In the genomic region with DNA sequence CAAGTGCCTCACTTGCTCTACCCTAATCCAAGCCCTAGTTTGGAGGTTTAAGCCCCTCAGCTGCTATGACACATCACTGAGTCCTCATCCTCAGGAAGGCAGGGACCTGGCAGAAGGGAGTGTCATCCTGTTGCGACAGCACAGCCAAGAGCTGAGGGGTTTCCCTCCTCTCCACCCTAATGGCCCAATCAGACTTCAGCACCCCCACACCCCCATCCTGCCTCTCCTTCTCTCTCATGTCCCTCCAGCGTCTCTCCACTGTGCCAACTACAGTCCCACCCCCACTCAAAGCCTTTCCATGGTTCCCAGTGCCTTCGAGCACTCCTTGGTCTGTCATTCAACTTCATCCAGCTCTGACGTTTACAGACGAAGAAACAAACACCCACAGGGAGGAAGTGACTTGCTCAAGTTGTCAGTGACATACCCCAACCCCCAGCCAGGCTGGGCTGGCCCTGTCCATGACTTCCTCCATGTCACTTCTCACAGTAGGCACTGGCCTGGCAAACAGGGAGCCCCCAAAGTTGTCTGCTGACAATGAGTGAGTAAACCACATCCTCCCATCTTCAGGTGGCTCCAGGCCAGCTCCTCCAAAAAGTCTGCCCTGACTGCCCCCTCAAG, we compare ENCODE assay signal across 1 cellular context.
A peak's percentile ranks its signal among the peaks of the same experiment; 100 is the strongest.
TF ChIP-seq lines count a peak whose summit lies in the region.

No MANE protein-coding gene starts in this region.

TF ChIP-seq in HEK293, 187 proteins besides CTCF, POLR2A, EP300 and RAD21 (continued from another document):
- no peak for TF ChIP-seq ZNF423 (tag by site-specific recombination; IDR thresholded peaks at IDR 0.05)
- TF ChIP-seq, protein P1, sequence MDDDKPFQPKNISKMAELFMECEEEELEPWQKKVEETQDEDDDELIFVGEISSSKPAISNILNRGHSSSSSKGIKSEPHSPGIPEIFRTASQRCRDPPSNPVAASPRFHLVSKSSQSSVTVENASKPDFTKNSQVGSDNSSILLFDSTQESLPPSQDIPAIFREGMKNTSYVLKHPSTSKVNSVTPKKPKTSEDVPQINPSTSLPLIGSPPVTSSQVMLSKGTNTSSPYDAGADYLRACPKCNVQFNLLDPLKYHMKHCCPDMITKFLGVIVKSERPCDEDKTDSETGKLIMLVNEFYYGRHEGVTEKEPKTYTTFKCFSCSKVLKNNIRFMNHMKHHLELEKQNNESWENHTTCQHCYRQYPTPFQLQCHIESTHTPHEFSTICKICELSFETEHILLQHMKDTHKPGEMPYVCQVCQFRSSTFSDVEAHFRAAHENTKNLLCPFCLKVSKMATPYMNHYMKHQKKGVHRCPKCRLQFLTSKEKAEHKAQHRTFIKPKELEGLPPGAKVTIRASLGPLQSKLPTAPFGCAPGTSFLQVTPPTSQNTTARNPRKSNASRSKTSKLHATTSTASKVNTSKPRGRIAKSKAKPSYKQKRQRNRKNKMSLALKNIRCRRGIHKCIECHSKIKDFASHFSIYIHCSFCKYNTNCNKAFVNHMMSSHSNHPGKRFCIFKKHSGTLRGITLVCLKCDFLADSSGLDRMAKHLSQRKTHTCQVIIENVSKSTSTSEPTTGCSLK (tag by site-specific recombination; IDR thresholded peaks at IDR 0.05), result no peak
- TF ChIP-seq, protein P2, sequence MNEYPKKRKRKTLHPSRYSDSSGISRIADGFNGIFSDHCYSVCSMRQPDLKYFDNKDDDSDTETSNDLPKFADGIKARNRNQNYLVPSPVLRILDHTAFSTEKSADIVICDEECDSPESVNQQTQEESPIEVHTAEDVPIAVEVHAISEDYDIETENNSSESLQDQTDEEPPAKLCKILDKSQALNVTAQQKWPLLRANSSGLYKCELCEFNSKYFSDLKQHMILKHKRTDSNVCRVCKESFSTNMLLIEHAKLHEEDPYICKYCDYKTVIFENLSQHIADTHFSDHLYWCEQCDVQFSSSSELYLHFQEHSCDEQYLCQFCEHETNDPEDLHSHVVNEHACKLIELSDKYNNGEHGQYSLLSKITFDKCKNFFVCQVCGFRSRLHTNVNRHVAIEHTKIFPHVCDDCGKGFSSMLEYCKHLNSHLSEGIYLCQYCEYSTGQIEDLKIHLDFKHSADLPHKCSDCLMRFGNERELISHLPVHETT (tag by site-specific recombination; IDR thresholded peaks at IDR 0.05), result no peak
- TF ChIP-seq ZSCAN23 (tag by site-specific recombination; IDR thresholded peaks at IDR 0.05), result no peak
- TF ChIP-seq ZNF366 (tag by site-specific recombination; conservative IDR thresholded peaks at IDR 0.05), result 0 out of 2 replicates have a peak, but pooled peaks have one; percentile 21
- TF ChIP-seq, protein P3, sequence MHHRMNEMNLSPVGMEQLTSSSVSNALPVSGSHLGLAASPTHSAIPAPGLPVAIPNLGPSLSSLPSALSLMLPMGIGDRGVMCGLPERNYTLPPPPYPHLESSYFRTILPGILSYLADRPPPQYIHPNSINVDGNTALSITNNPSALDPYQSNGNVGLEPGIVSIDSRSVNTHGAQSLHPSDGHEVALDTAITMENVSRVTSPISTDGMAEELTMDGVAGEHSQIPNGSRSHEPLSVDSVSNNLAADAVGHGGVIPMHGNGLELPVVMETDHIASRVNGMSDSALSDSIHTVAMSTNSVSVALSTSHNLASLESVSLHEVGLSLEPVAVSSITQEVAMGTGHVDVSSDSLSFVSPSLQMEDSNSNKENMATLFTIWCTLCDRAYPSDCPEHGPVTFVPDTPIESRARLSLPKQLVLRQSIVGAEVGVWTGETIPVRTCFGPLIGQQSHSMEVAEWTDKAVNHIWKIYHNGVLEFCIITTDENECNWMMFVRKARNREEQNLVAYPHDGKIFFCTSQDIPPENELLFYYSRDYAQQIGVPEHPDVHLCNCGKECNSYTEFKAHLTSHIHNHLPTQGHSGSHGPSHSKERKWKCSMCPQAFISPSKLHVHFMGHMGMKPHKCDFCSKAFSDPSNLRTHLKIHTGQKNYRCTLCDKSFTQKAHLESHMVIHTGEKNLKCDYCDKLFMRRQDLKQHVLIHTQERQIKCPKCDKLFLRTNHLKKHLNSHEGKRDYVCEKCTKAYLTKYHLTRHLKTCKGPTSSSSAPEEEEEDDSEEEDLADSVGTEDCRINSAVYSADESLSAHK (tag by site-specific recombination; IDR thresholded peaks at IDR 0.05), result no peak
- no peak for TF ChIP-seq ZNF391 (tag by site-specific recombination; IDR thresholded peaks at IDR 0.05; ENCODE audit: borderline replicate concordance, low read depth)
- TF ChIP-seq ZNF768 (tag by site-specific recombination; IDR thresholded peaks at IDR 0.05), result no peak
- TF ChIP-seq, protein P4, sequence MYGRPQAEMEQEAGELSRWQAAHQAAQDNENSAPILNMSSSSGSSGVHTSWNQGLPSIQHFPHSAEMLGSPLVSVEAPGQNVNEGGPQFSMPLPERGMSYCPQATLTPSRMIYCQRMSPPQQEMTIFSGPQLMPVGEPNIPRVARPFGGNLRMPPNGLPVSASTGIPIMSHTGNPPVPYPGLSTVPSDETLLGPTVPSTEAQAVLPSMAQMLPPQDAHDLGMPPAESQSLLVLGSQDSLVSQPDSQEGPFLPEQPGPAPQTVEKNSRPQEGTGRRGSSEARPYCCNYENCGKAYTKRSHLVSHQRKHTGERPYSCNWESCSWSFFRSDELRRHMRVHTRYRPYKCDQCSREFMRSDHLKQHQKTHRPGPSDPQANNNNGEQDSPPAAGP (tag by site-specific recombination; IDR thresholded peaks at IDR 0.05), result peak; percentile 66; the same call in 1 of the 2 replicates
- peak; percentile 45; the same call in 1 of the 2 replicates for TF ChIP-seq ZBTB48 (tag by site-specific recombination; IDR thresholded peaks at IDR 0.05)
- no peak for TF ChIP-seq ZNF416 (tag by site-specific recombination; IDR thresholded peaks at IDR 0.05)
- no peak for TF ChIP-seq ZNF596 (tag by site-specific recombination; IDR thresholded peaks at IDR 0.05)
- TF ChIP-seq, protein P5, sequence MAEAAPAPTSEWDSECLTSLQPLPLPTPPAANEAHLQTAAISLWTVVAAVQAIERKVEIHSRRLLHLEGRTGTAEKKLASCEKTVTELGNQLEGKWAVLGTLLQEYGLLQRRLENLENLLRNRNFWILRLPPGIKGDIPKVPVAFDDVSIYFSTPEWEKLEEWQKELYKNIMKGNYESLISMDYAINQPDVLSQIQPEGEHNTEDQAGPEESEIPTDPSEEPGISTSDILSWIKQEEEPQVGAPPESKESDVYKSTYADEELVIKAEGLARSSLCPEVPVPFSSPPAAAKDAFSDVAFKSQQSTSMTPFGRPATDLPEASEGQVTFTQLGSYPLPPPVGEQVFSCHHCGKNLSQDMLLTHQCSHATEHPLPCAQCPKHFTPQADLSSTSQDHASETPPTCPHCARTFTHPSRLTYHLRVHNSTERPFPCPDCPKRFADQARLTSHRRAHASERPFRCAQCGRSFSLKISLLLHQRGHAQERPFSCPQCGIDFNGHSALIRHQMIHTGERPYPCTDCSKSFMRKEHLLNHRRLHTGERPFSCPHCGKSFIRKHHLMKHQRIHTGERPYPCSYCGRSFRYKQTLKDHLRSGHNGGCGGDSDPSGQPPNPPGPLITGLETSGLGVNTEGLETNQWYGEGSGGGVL (tag by site-specific recombination; IDR thresholded peaks at IDR 0.05), result 0 out of 2 replicates have a peak, but pooled peaks have one; percentile 24
